ENCODE assay signal across 6 cellular contexts in the genomic region with DNA sequence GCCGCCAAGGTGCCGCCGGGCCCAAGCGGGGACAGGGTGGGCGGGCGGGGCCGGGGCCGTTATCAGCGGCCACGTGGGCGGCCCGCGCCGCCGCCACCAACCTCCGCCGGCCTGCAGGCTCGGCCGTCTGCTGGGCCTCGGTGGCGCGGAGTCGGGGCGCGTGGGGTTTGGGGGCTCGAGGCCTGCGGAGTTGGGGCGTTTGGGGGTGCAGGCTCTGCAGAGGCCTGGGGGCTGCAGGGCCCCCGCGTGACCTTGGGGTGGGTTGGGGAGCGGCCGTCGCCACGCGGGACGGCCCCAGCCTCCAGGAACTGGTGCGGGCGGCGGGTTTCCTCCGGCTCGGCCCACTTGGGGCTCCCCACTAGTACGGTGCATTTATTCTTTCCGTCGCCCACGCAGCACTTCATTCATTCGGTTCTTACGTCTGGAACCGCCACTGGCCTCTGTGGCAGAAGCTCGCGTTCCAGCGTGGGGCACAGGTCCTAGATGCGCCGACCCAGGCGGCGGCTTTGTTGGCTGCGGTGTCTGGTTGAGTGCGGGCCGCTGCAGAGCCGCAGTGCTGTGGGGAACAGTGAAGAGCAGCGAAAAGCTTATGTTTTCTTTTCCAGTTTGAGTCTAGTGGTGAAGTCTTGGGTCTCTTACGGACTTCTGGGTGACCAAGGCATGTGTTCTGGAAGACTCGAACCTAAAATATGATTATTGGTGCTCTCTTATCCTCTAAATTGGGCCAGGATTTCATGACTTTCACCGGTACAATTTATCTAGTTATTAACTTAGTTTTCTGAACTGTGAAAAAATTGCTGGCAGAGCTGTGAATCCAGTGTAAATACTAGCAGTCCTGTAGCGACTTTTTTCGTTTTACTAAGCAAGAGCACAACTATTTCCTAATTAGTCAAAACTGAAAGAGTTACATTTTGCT. TPM values are rescaled to one million over a fixed set of nuclear protein-coding genes. Genes with fewer than 3 reads are reported as not detected.
DNase-seq lines count a peak whose midpoint lies in the region; ATAC-seq and TF ChIP-seq lines count a peak whose summit lies in the region.

No MANE protein-coding gene starts in this region.

- H3K27ac Mint-ChIP-seq in activated naive CD4-positive, alpha-beta T cell treated with anti-CD3 and anti-CD28 coated beads, Interleukin-2, amount 10 ng/mL, durations not matched to agents 7 days and 5 days, result peak overlapping the region; percentile 88
- peak overlapping the region; percentile 95 for H3K27ac Mint-ChIP-seq in memory B cell

- no peaks in the 10 kb centered on the region for H3K27me3 Mint-ChIP-seq in activated naive CD4-positive, alpha-beta T cell treated with anti-CD3 and anti-CD28 coated beads, Interleukin-2, amount 10 ng/mL, durations not matched to agents 7 days and 5 days
- no peaks in the 10 kb centered on the region for H3K27me3 Mint-ChIP-seq in memory B cell

- peak overlapping the region; percentile 89 for H3K27ac ChIP-seq in HUES64 (ENCODE audit: low read depth, low read length)
- peak overlapping the region; percentile 84 to 91 (median 87) for H3K27ac ChIP-seq in upper lobe of left lung

- H3K27me3 ChIP-seq in HUES64 (ENCODE audit: insufficient read depth, low read length) (no peaks in the 10 kb centered on the region), upper lobe of left lung (no peaks in the 10 kb centered on the region)

- H3K9me3 Mint-ChIP-seq in activated naive CD4-positive, alpha-beta T cell treated with anti-CD3 and anti-CD28 coated beads, Interleukin-2, amount 10 ng/mL, durations not matched to agents 7 days and 5 days, result no peaks in the 10 kb centered on the region
- no peaks in the 10 kb centered on the region for H3K9me3 Mint-ChIP-seq in memory B cell

- peaks cover 41% of the 10 kb centered on the region for H3K36me3 Mint-ChIP-seq in activated naive CD4-positive, alpha-beta T cell treated with anti-CD3 and anti-CD28 coated beads, Interleukin-2, amount 10 ng/mL, durations not matched to agents 7 days and 5 days
- H3K36me3 Mint-ChIP-seq in memory B cell, result peaks cover 10% of the 10 kb centered on the region

- peak overlapping the region; percentile 94 for H3K4me3 ChIP-seq in HUES64 (ENCODE audit: low read length)
- peak overlapping the region; percentile 90 to 98 (median 92) for H3K4me3 ChIP-seq in upper lobe of left lung

- H3K4me1 ChIP-seq in HUES64 (ENCODE audit: insufficient read depth, low read length), result peaks cover 14% of the 10 kb centered on the region; the same call in 1 of the 2 replicates
- peaks cover 24 to 39% (median 35%) of the 10 kb centered on the region in 4 donors for H3K4me1 ChIP-seq in upper lobe of left lung

- H3K36me3 ChIP-seq in HUES64 (ENCODE audit: insufficient read depth, low read length) (peaks cover 71% of the 10 kb centered on the region), upper lobe of left lung (peaks cover 9 to 66% (median 42%) of the 10 kb centered on the region in 4 donors)

- CTCF ChIA-PET in activated naive CD4-positive, alpha-beta T cell treated with anti-CD3 and anti-CD28 coated beads, Interleukin-2, amount 10 ng/mL, durations not matched to agents 7 days and 5 days (lab: Charles Lee), result interaction anchor here (1.1 to 2.4 kb wide), 3 partner anchors 11 to 165 kb away, joined by 3 to 9 read pairs (median 3); no protein-coding TSS in a partner anchor

- DNase-seq in activated naive CD4-positive, alpha-beta T cell treated with anti-CD3 and anti-CD28 coated beads, Interleukin-2, amount 10 ng/mL, durations not matched to agents 7 days and 5 days, result peak; percentile 66
- DNase-seq in memory B cell (ENCODE audit: low spot score in 2 of 2), result peak; percentile 27 to 51
- DNase-seq in upper lobe of left lung, result no peak
- DNase-seq in HPDE6-E6E7 (ENCODE audit: extremely low spot score), result no peak

- H3K9me3 ChIP-seq in HUES64 (ENCODE audit: insufficient read depth, low read depth, low read length) (no peaks in the 10 kb centered on the region), upper lobe of left lung (no peaks in the 10 kb centered on the region)

- H3K9ac ChIP-seq in HUES64 (ENCODE audit: low read depth, low read length), result peak overlapping the region; percentile 100

- TF ChIP-seq CTCF in upper lobe of left lung (IDR thresholded peaks at IDR 0.05), result no peak

- peak; percentile 16 for ATAC-seq in memory B cell (ENCODE audit: low read depth)
- ATAC-seq in upper lobe of left lung (ENCODE audit: low FRiP score in 2 of 2), result no peak

- H3K4me3 Mint-ChIP-seq in activated naive CD4-positive, alpha-beta T cell treated with anti-CD3 and anti-CD28 coated beads, Interleukin-2, amount 10 ng/mL, durations not matched to agents 7 days and 5 days, result peak overlapping the region; percentile 86
- H3K4me3 Mint-ChIP-seq in memory B cell, result peak overlapping the region; percentile 77

- peaks cover 57% of the 10 kb centered on the region for H3K4me1 Mint-ChIP-seq in activated naive CD4-positive, alpha-beta T cell treated with anti-CD3 and anti-CD28 coated beads, Interleukin-2, amount 10 ng/mL, durations not matched to agents 7 days and 5 days
- H3K4me1 Mint-ChIP-seq in memory B cell, result peaks cover 24% of the 10 kb centered on the region

- WGBS in HUES64, result under 1% methylated on average over 64 of the region's 65 CpGs
- WGBS in upper lobe of left lung, 2 donors, result 1 to 2% methylated on average over 21 to 34 of the region's 65 CpGs

- no peak for TF ChIP-seq EP300 in upper lobe of left lung (IDR thresholded peaks at IDR 0.05)

- TF ChIP-seq POLR2A in GM19099 (IDR thresholded peaks at IDR 0.05; ENCODE audit: extremely low read depth, insufficient read length, low read depth) (peak; percentile 10), upper lobe of left lung (IDR thresholded peaks at IDR 0.05) (no peak)

RNA-seq across cellular contexts. Expression of a gene that starts 0.9 kb away (rescaled TPM):
- polyA plus RNA-seq in HUES64 (2013, experiment 1 of 2), result 36.4 TPM
- 26.3 TPM for polyA plus RNA-seq in HUES64 (2013, experiment 2 of 2)
- 100 to 1,000 TPM in 1 of 6 donors, 10 to 100 TPM in 5; 30.3 to 146 (median 61.9) TPM for total RNA-seq in upper lobe of left lung

RNA-seq across cellular contexts. Expression of a gene that starts 2.0 kb away (rescaled TPM):
- 724 TPM for polyA plus RNA-seq in HUES64 (2013, experiment 1 of 2)
- 653 TPM for polyA plus RNA-seq in HUES64 (2013, experiment 2 of 2)
- 100 to 1,000 TPM in 2 of 6 donors, 10 to 100 TPM in 4; 55.3 to 154 (median 87.8) TPM for total RNA-seq in upper lobe of left lung

RNA-seq across cellular contexts. Expression of a gene that starts 13.7 kb away (rescaled TPM):
- polyA plus RNA-seq in HUES64 (2013, experiment 1 of 2), result 23.3 TPM
- 28.1 TPM for polyA plus RNA-seq in HUES64 (2013, experiment 2 of 2)
- total RNA-seq in upper lobe of left lung, result 10 to 100 TPM; 19.5 to 87.1 (median 63.9) TPM

RNA-seq across cellular contexts. Expression of a gene that starts 32.9 kb away (rescaled TPM):
- 0.15 TPM for polyA plus RNA-seq in HUES64 (2013, experiment 1 of 2)
- polyA plus RNA-seq in HUES64 (2013, experiment 2 of 2), result not detected
- total RNA-seq in upper lobe of left lung, result 1 to 10 TPM in 3 of 6 donors, under 1 TPM in 3; 0.46 to 2.1 (median 1.2) TPM

RNA-seq across cellular contexts. Expression of a gene that starts 37.9 kb away (rescaled TPM):
- 27.2 TPM for polyA plus RNA-seq in HUES64 (2013, experiment 1 of 2)
- 25.4 TPM for polyA plus RNA-seq in HUES64 (2013, experiment 2 of 2)
- total RNA-seq in upper lobe of left lung, result 10 to 100 TPM; 27.7 to 95.3 (median 33.1) TPM

Comparison
In these comparisons a context has a peak if more than half of its experiments do, and no peak if none do; other contexts are left out.
1. DNase-seq: peak in activated naive CD4-positive, alpha-beta T cell treated with anti-CD3 and anti-CD28 coated beads, Interleukin-2, amount 10 ng/mL, durations not matched to agents 7 days and 5 days (single experiment) and memory B cell (2 of 2); none in upper lobe of left lung (0 of 2) and HPDE6-E6E7 (single experiment).